Comparison of ENCODE assay signal across 1 cellular context in the genomic region with DNA sequence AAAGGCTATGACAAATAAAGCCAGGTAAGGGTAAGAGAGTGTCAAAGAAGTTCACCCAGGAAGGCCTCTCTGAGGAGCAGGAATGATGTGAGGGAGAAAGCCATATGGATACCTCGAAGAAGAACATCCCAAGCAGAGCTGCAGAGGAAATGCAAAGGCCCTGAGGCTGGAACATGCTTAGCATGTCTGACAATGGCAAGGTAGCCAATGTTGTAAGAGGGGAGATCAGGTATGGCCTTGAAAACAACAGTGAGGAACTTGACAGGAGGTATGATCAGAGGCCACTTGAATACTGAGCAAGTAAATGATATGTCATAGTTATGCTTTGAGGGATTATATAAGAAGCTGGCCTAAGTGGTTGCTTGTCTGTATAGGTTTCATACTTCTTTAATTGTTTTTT.
TF ChIP-seq lines count a peak whose summit lies in the region.

No MANE protein-coding gene starts in this region.

TF ChIP-seq in HepG2, 621 proteins besides CTCF, POLR2A, EP300 and RAD21:
- TF ChIP-seq ZNF530 (CRISPR knock-in tag; IDR thresholded peaks at IDR 0.05; ENCODE audit: low read depth) (no peak), NFIC (IDR thresholded peaks at IDR 0.05; ENCODE audit: low read length) (no peak), ZNF558 (CRISPR knock-in tag; IDR thresholded peaks at IDR 0.05; ENCODE audit: borderline replicate concordance) (no peak), BHLHE40 (IDR thresholded peaks at IDR 0.05; ENCODE audit: low read length) (no peak), CCDC6 (CRISPR knock-in tag; IDR thresholded peaks at IDR 0.05) (no peak), ZNF746 (CRISPR knock-in tag; IDR thresholded peaks at IDR 0.05) (no peak), ZNF512 (CRISPR knock-in tag; IDR thresholded peaks at IDR 0.05) (no peak), CAMTA2 (CRISPR knock-in tag; IDR thresholded peaks at IDR 0.05; ENCODE audit: borderline replicate concordance) (no peak), PATZ1 (CRISPR knock-in tag; IDR thresholded peaks at IDR 0.05) (no peak), ZNF737 (CRISPR knock-in tag; IDR thresholded peaks at IDR 0.05; ENCODE audit: borderline replicate concordance) (no peak), NR2F2 (IDR thresholded peaks at IDR 0.05; ENCODE audit: borderline replicate concordance, low read depth) (no peak), TSC22D2 (CRISPR knock-in tag; IDR thresholded peaks at IDR 0.05; ENCODE audit: borderline replicate concordance) (no peak), ZNF552 (CRISPR knock-in tag; IDR thresholded peaks at IDR 0.05; ENCODE audit: borderline replicate concordance) (no peak), KDM3A (CRISPR knock-in tag; IDR thresholded peaks at IDR 0.05; ENCODE audit: low read depth) (no peak)
- TF ChIP-seq, protein P1, sequence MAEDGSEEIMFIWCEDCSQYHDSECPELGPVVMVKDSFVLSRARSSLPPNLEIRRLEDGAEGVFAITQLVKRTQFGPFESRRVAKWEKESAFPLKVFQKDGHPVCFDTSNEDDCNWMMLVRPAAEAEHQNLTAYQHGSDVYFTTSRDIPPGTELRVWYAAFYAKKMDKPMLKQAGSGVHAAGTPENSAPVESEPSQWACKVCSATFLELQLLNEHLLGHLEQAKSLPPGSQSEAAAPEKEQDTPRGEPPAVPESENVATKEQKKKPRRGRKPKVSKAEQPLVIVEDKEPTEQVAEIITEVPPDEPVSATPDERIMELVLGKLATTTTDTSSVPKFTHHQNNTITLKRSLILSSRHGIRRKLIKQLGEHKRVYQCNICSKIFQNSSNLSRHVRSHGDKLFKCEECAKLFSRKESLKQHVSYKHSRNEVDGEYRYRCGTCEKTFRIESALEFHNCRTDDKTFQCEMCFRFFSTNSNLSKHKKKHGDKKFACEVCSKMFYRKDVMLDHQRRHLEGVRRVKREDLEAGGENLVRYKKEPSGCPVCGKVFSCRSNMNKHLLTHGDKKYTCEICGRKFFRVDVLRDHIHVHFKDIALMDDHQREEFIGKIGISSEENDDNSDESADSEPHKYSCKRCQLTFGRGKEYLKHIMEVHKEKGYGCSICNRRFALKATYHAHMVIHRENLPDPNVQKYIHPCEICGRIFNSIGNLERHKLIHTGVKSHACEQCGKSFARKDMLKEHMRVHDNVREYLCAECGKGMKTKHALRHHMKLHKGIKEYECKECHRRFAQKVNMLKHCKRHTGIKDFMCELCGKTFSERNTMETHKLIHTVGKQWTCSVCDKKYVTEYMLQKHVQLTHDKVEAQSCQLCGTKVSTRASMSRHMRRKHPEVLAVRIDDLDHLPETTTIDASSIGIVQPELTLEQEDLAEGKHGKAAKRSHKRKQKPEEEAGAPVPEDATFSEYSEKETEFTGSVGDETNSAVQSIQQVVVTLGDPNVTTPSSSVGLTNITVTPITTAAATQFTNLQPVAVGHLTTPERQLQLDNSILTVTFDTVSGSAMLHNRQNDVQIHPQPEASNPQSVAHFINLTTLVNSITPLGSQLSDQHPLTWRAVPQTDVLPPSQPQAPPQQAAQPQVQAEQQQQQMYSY (CRISPR knock-in tag; IDR thresholded peaks at IDR 0.05): no peak
